In genomic region chr9:85501474-85501873, GRCh38 we compare ENCODE assay signal across 38 cellular contexts.
"Had no signal": no experiment of that assay in that cellular context is flagged by ENCODE, and none has a peak within 500 bp of the region (broad histone marks: within the 10 kb centered on the region; RNA-seq: fewer than 3 reads in every experiment).

No MANE protein-coding gene starts in this region.

- H3K4me3 ChIP-seq: adrenal gland, ascending aorta, body of pancreas, breast epithelium, cardiac muscle cell had no signal

- DNase-seq: activated effector memory CD4-positive, alpha-beta T cell treated with anti-CD3 and anti-CD28 coated beads, Interleukin-2, amount 50 U/mL, for 16 hours; activated effector memory CD4-positive, alpha-beta T cell treated with Interleukin-2 at 50 U/mL for 16 hours; activated gamma-delta T cell; activated gamma-delta T cell treated with Interleukin-2 at 50 U/mL for 16 hours; activated naive CD4-positive, alpha-beta T cell; activated naive CD4-positive, alpha-beta T cell treated with anti-CD3 and anti-CD28 coated beads for 36 hours; activated naive CD4-positive, alpha-beta T cell treated with anti-CD3 and anti-CD28 coated beads, Interleukin-2, amount 10 ng/mL, durations not matched to agents 7 days and 5 days; activated naive CD4-positive, alpha-beta T cell treated with anti-CD3 and anti-CD28 coated beads, Interleukin-2, amount 50 U/mL, for 16 hours; activated naive CD4-positive, alpha-beta T cell treated with Interleukin-2 at 50 U/mL for 16 hours; activated naive CD8-positive, alpha-beta T cell treated with anti-CD3 and anti-CD28 coated beads for 36 hours; activated naive CD8-positive, alpha-beta T cell treated with anti-CD3 and anti-CD28 coated beads, Interleukin-2, amount 10 ng/mL, durations not matched to agents 7 days and 5 days; activated naive CD8-positive, alpha-beta T cell treated with anti-CD3 and anti-CD28 coated beads, Interleukin-2, amount 50 U/mL, for 24 hours; activated T-cell treated with anti-CD3 and anti-CD28 coated beads, Interleukin-2, amount 50 U/mL, for 1 hour; activated T-cell treated with anti-CD3 and anti-CD28 coated beads, Interleukin-2, amount 50 U/mL, for 24 hours; activated T-cell treated with anti-CD3 and anti-CD28 coated beads, Interleukin-2, amount 50 U/mL, for 4 hours; activated T-cell treated with anti-CD3 and anti-CD28 coated beads, Interleukin-2, amount 50 U/mL, for 48 hours; activated T-cell treated with anti-CD3 and anti-CD28 coated beads, Interleukin-2, amount 50 U/mL, for 72 hours; adrenal gland; amniotic stem cell; amygdala; anterior cingulate cortex; aorta; body of pancreas; brain microvascular endothelial cell; caudate nucleus; central memory CD4-positive, alpha-beta T cell; cerebellar nuclear complex had no signal

- H3K4me1 ChIP-seq: adrenal gland, ascending aorta, body of pancreas, breast epithelium had no signal

- H3K27me3 ChIP-seq: adrenal gland, ascending aorta, body of pancreas, brain microvascular endothelial cell, breast epithelium, cardiac muscle cell had no signal

- H3K36me3 ChIP-seq: adrenal gland, ascending aorta, brain microvascular endothelial cell, breast epithelium, cardiac muscle cell had no signal

- H3K36me3 Mint-ChIP-seq: activated naive CD4-positive, alpha-beta T cell treated with anti-CD3 and anti-CD28 coated beads, Interleukin-2, amount 10 ng/mL, durations not matched to agents 7 days and 5 days; activated naive CD4-positive, alpha-beta T cell treated with anti-CD3 and anti-CD28 coated beads, Interleukin-2, amount 50 U/mL, for 72 hours; activated naive CD8-positive, alpha-beta T cell; activated naive CD8-positive, alpha-beta T cell treated with anti-CD3 and anti-CD28 coated beads for 36 hours; activated naive CD8-positive, alpha-beta T cell treated with anti-CD3 and anti-CD28 coated beads, Interleukin-2, amount 10 ng/mL, durations not matched to agents 7 days and 5 days; brain had no signal

- H3K27me3 Mint-ChIP-seq: activated T-cell treated with anti-CD3 and anti-CD28 coated beads, Interleukin-2, amount 50 U/mL, for 24 hours; brain had no signal

- H3K4me1 Mint-ChIP-seq: activated naive CD4-positive, alpha-beta T cell treated with anti-CD3 and anti-CD28 coated beads, Interleukin-2, amount 10 ng/mL, durations not matched to agents 7 days and 5 days; activated naive CD4-positive, alpha-beta T cell treated with anti-CD3 and anti-CD28 coated beads, Interleukin-2, amount 50 U/mL, for 24 hours; activated naive CD8-positive, alpha-beta T cell treated with anti-CD3 and anti-CD28 coated beads for 36 hours; activated naive CD8-positive, alpha-beta T cell treated with anti-CD3 and anti-CD28 coated beads, Interleukin-2, amount 50 U/mL, for 24 hours; activated T-helper 17 cell treated with anti-CD3 and anti-CD28 coated beads, Interleukin-2, amount 50 U/mL, for 72 hours; brain; central memory CD8-positive, alpha-beta T cell had no signal

- H3K9me3 ChIP-seq: adrenal gland, body of pancreas had no signal

- H3K27ac ChIP-seq: adrenal gland, ascending aorta, body of pancreas, brain microvascular endothelial cell, breast epithelium, cardiac muscle cell had no signal

- H3K9me3 Mint-ChIP-seq: activated naive CD4-positive, alpha-beta T cell treated with anti-CD3 and anti-CD28 coated beads, Interleukin-2, amount 10 ng/mL, durations not matched to agents 7 days and 5 days; activated naive CD8-positive, alpha-beta T cell treated with anti-CD3 and anti-CD28 coated beads, Interleukin-2, amount 10 ng/mL, durations not matched to agents 7 days and 5 days; activated T-helper 2 cell treated with anti-CD3 and anti-CD28 coated beads, Interferon-gamma antibody, Interleukin-2, Interleukin-4, amounts not matched to agents 10 μg/mL and 5 μg/mL and 100 μg/mL, durations not matched to agents 14 hours and 24 hours and 36 hours had no signal

- H3K27ac Mint-ChIP-seq: activated naive CD4-positive, alpha-beta T cell treated with anti-CD3 and anti-CD28 coated beads for 36 hours; activated naive CD4-positive, alpha-beta T cell treated with anti-CD3 and anti-CD28 coated beads, Interleukin-2, amount 10 ng/mL, durations not matched to agents 7 days and 5 days; activated naive CD4-positive, alpha-beta T cell treated with anti-CD3 and anti-CD28 coated beads, Interleukin-2, amount 50 U/mL, for 24 hours; activated naive CD4-positive, alpha-beta T cell treated with anti-CD3 and anti-CD28 coated beads, Interleukin-2, amount 50 U/mL, for 72 hours; activated naive CD8-positive, alpha-beta T cell; activated naive CD8-positive, alpha-beta T cell treated with anti-CD3 and anti-CD28 coated beads for 36 hours; activated naive CD8-positive, alpha-beta T cell treated with anti-CD3 and anti-CD28 coated beads, Interleukin-2, amount 10 ng/mL, durations not matched to agents 7 days and 5 days; activated naive CD8-positive, alpha-beta T cell treated with anti-CD3 and anti-CD28 coated beads, Interleukin-2, amount 50 U/mL, for 24 hours; activated T-cell treated with anti-CD3 and anti-CD28 coated beads, Interleukin-2, amount 50 U/mL, for 24 hours; activated T-cell treated with anti-CD3 and anti-CD28 coated beads, Interleukin-2, amount 50 U/mL, for 72 hours; activated T-helper 1 cell treated with anti-CD3 and anti-CD28 coated beads, Interleukin-12 subunit alpha, Interleukin-12 subunit beta, Interleukin-2, Interleukin-4 antibody, amounts not matched to agents 30 ng/mL and 10 ng/mL and 1 ng/mL, durations not matched to agents 14 hours and 24 hours and 36 hours; activated T-helper 17 cell treated with anti-CD3 and anti-CD28 coated beads, Interleukin-2, amount 50 U/mL, for 72 hours; activated T-helper 2 cell treated with anti-CD3 and anti-CD28 coated beads, Interferon-gamma antibody, Interleukin-2, Interleukin-4, amounts not matched to agents 10 μg/mL and 5 μg/mL and 100 μg/mL, durations not matched to agents 14 hours and 24 hours and 36 hours; brain had no signal

- H3K4me3 Mint-ChIP-seq: activated naive CD4-positive, alpha-beta T cell treated with anti-CD3 and anti-CD28 coated beads for 36 hours; activated naive CD4-positive, alpha-beta T cell treated with anti-CD3 and anti-CD28 coated beads, Interleukin-2, amount 10 ng/mL, durations not matched to agents 7 days and 5 days; activated naive CD4-positive, alpha-beta T cell treated with anti-CD3 and anti-CD28 coated beads, Interleukin-2, amount 50 U/mL, for 24 hours; activated naive CD8-positive, alpha-beta T cell; activated naive CD8-positive, alpha-beta T cell treated with anti-CD3 and anti-CD28 coated beads for 36 hours; activated naive CD8-positive, alpha-beta T cell treated with anti-CD3 and anti-CD28 coated beads, Interleukin-2, amount 10 ng/mL, durations not matched to agents 7 days and 5 days; activated naive CD8-positive, alpha-beta T cell treated with anti-CD3 and anti-CD28 coated beads, Interleukin-2, amount 50 U/mL, for 24 hours; activated T-cell treated with anti-CD3 and anti-CD28 coated beads, Interleukin-2, amount 50 U/mL, for 24 hours; activated T-cell treated with anti-CD3 and anti-CD28 coated beads, Interleukin-2, amount 50 U/mL, for 4 hours; activated T-cell treated with anti-CD3 and anti-CD28 coated beads, Interleukin-2, amount 50 U/mL, for 72 hours; activated T-helper 1 cell treated with anti-CD3 and anti-CD28 coated beads, Interleukin-12 subunit alpha, Interleukin-12 subunit beta, Interleukin-2, Interleukin-4 antibody, amounts not matched to agents 30 ng/mL and 10 ng/mL and 1 ng/mL, durations not matched to agents 14 hours and 24 hours and 36 hours; activated T-helper 17 cell treated with anti-CD3 and anti-CD28 coated beads, Interleukin-2, amount 50 U/mL, for 72 hours; brain; central memory CD8-positive, alpha-beta T cell had no signal
